Comparison of ENCODE assay signal across 2 cellular contexts in genomic region chr14:23159516-23159915, GRCh38.
TF ChIP-seq lines count a peak whose summit lies in the region.

No MANE protein-coding gene starts in this region.

TF ChIP-seq in GM23338, 12 proteins besides CTCF, POLR2A, EP300 and RAD21 (continued from another document):
- TF ChIP-seq REST (IDR thresholded peaks at IDR 0.05; ENCODE audit: unreplicated experiment): no peak
- TF ChIP-seq CREB1 (CRISPR knock-in tag; IDR thresholded peaks at IDR 0.05; ENCODE audit: low read depth): no peak
- TF ChIP-seq ZNF331 (CRISPR knock-in tag; IDR thresholded peaks at IDR 0.05; ENCODE audit: low read depth): no peak
- no peak for TF ChIP-seq STAT1 (IDR thresholded peaks at IDR 0.05; ENCODE audit: unreplicated experiment)
- no peak for TF ChIP-seq ZNF462 (CRISPR knock-in tag; IDR thresholded peaks at IDR 0.05)
- no peak for TF ChIP-seq EZH2 (IDR thresholded peaks at IDR 0.05; ENCODE audit: low read depth, unreplicated experiment)
- no peak for TF ChIP-seq ETS1 (IDR thresholded peaks at IDR 0.05)

TF ChIP-seq in WTC11, 78 proteins besides CTCF, POLR2A, EP300 and RAD21 (continued from another document):
- TF ChIP-seq ZNF121 (CRISPR knock-in tag; IDR thresholded peaks at IDR 0.05) (no peak), ATF2 (CRISPR knock-in tag; IDR thresholded peaks at IDR 0.05; ENCODE audit: borderline replicate concordance, low read depth) (no peak), NFATC4 (CRISPR knock-in tag; IDR thresholded peaks at IDR 0.05) (no peak), RELA (CRISPR knock-in tag; IDR thresholded peaks at IDR 0.05; ENCODE audit: borderline replicate concordance) (no peak), CBFB (CRISPR knock-in tag; IDR thresholded peaks at IDR 0.05; ENCODE audit: low read depth) (no peak), SMAD3 (CRISPR knock-in tag; IDR thresholded peaks at IDR 0.05; ENCODE audit: borderline replicate concordance) (no peak), EMX1 (CRISPR knock-in tag; IDR thresholded peaks at IDR 0.05) (no peak)
